In genomic region chr4:172009461-172009860, GRCh38 we compare ENCODE assay signal across 21 cellular contexts.
DNase-seq lines count a peak whose midpoint lies in the region; ATAC-seq, FAIRE-seq and TF ChIP-seq lines count a peak whose summit lies in the region.
"Had no signal": no experiment of that assay in that cellular context is flagged by ENCODE, and none has a peak within 500 bp of the region (broad histone marks: within the 10 kb centered on the region; RNA-seq: fewer than 3 reads in every experiment).

No MANE protein-coding gene starts in this region.

- no peaks in the 10 kb centered on the region for H3K27me3 ChIP-seq in astrocyte (ENCODE audit: insufficient read depth, low read length)
- no peaks in the 10 kb centered on the region for H3K27me3 ChIP-seq in right cardiac atrium (ENCODE audit: control insufficient read depth, insufficient read depth)

- no peak overlapping the region for H3K27ac Mint-ChIP-seq in astrocyte (ENCODE audit: unreplicated experiment)
- H3K27ac Mint-ChIP-seq: B cell; CD4-positive, alpha-beta T cell had no signal

- DNase-seq in A172 (ENCODE audit: low spot score) (peak; percentile 18), HT1080 (ENCODE audit: low read depth) (peak; percentile 38), astrocyte (ENCODE audit: low read depth) (peak; percentile 11), foreskin melanocyte (peak; percentile 5), hepatic stellate cell (ENCODE audit: low spot score) (no peak), right cardiac atrium (no peak)
- DNase-seq: C1 segment of cervical spinal cord; Calu3; CD4-positive, alpha-beta T cell; DMS 273 treated with DMSO at 0.1 percent for 48 hours; DMS79; GOT3; IMR-90 had no signal

- H3K4me1 ChIP-seq in astrocyte (ENCODE audit: insufficient read depth, low read length): no peaks in the 10 kb centered on the region
- H3K4me1 ChIP-seq in right cardiac atrium (ENCODE audit: control insufficient read depth, insufficient read depth, low read length): no peaks in the 10 kb centered on the region

- no peak overlapping the region for H3K9ac ChIP-seq in astrocyte (ENCODE audit: low read length)

- no peaks in the 10 kb centered on the region for H3K9me3 Mint-ChIP-seq in astrocyte (ENCODE audit: unreplicated experiment)

- H2AFZ ChIP-seq in astrocyte (ENCODE audit: low read depth, low read length): no peak overlapping the region

- ATAC-seq in GM21526 (IDR thresholded peaks at IDR 0.05; ENCODE audit: low FRiP score, unreplicated experiment) (no peak), right cardiac atrium (no peak), HG03342 (IDR thresholded peaks at IDR 0.05; ENCODE audit: unreplicated experiment) (no peak)

- no peak overlapping the region for H3K4me2 ChIP-seq in astrocyte (ENCODE audit: low read length)

- intact Hi-C loops in right cardiac atrium (cut with DNase I): no loop called here

- no peak overlapping the region for H3K4me3 ChIP-seq in astrocyte (ENCODE audit: insufficient read depth, low read depth, low read length)
- no peak overlapping the region for H3K4me3 ChIP-seq in right cardiac atrium (ENCODE audit: low read length)
- H3K4me3 ChIP-seq: HAP-1 had no signal

- FAIRE-seq in astrocyte (lab: Jason Lieb, UNC): no peak
- FAIRE-seq: G401.6, GM12891 had no signal

- H3K36me3 Mint-ChIP-seq in astrocyte (ENCODE audit: low read depth, unreplicated experiment): no peaks in the 10 kb centered on the region

- no peaks in the 10 kb centered on the region for H3K79me2 ChIP-seq in astrocyte (ENCODE audit: insufficient read depth, low read length)

- no peak for TF ChIP-seq CTCF in astrocyte (IDR thresholded peaks at IDR 0.05; ENCODE audit: insufficient read depth, low read depth, low read length)

- H3K4me3 Mint-ChIP-seq in astrocyte (ENCODE audit: unreplicated experiment): no peak overlapping the region
- H3K4me3 Mint-ChIP-seq: B cell; CD4-positive, alpha-beta T cell had no signal

- no peaks in the 10 kb centered on the region for H3K36me3 ChIP-seq in astrocyte (ENCODE audit: insufficient read depth, low read length)
- H3K36me3 ChIP-seq: HAP-1 had no signal

- no peak overlapping the region for H3K27ac ChIP-seq in astrocyte (ENCODE audit: low read depth, low read length)
- no peak overlapping the region for H3K27ac ChIP-seq in right cardiac atrium (ENCODE audit: low read length)
- H3K27ac ChIP-seq: 22Rv1, HL-60 had no signal

- no peaks in the 10 kb centered on the region for H3K27me3 Mint-ChIP-seq in astrocyte (ENCODE audit: low read depth, unreplicated experiment)
- H3K27me3 Mint-ChIP-seq: B cell; CD4-positive, alpha-beta T cell had no signal

- WGBS in right cardiac atrium: 60% methylated on average over 2 of the region's 2 CpGs

- no peaks in the 10 kb centered on the region for H3K9me3 ChIP-seq in astrocyte (ENCODE audit: insufficient read depth, low read depth, low read length)
- no peaks in the 10 kb centered on the region for H3K9me3 ChIP-seq in right cardiac atrium (ENCODE audit: control insufficient read depth, low read length)
- H3K9me3 ChIP-seq: HAP-1 had no signal

- no peaks in the 10 kb centered on the region for H4K20me1 ChIP-seq in astrocyte (ENCODE audit: insufficient read depth, low read length)

- peaks cover 4% of the 10 kb centered on the region for H3K4me1 Mint-ChIP-seq in astrocyte (ENCODE audit: low read depth, unreplicated experiment)

Comparison
In these comparisons a context has a peak if more than half of its experiments do, and no peak if none do; other contexts are left out.
1. DNase-seq: peak in A172 (single experiment), HT1080 (single experiment), astrocyte (single experiment) and foreskin melanocyte (single experiment); none in hepatic stellate cell (single experiment) and right cardiac atrium (0 of 3).